ENCODE assay signal across 22 cellular contexts in genomic region chr1:14173598-14173997, GRCh38.
"Had no signal": no experiment of that assay in that cellular context is flagged by ENCODE, and none has a peak within 500 bp of the region (broad histone marks: within the 10 kb centered on the region; RNA-seq: fewer than 3 reads in every experiment).

No MANE protein-coding gene starts in this region.

- H3K27me3 ChIP-seq: colonic mucosa, esophagus squamous epithelium, gastrocnemius medialis, left lung had no signal

- H3K4me3 ChIP-seq: colonic mucosa, esophagus squamous epithelium, gastrocnemius medialis, heart right ventricle, left lung, lower lobe of right lung, mucosa of descending colon had no signal

- H3K27ac ChIP-seq: colonic mucosa, epithelial cell of prostate, esophagus squamous epithelium, gastrocnemius medialis, heart right ventricle, left lung, lower lobe of right lung had no signal

- H3K9me3 ChIP-seq: colonic mucosa, esophagus squamous epithelium, gastrocnemius medialis, lower lobe of right lung, mucosa of descending colon had no signal

- ATAC-seq: effector memory CD8-positive, alpha-beta T cell; esophagus mucosa; left cardiac atrium; left lung; lower lobe of right lung; mucosa of descending colon had no signal

- DNase-seq: colonic mucosa; cortex of kidney; effector CD8-positive, alpha-beta T cell; effector memory CD8-positive, alpha-beta T cell; endodermal cell; erythroblast; esophagus squamous epithelium; foreskin fibroblast; foreskin melanocyte; glutamatergic neuron; head of caudate nucleus; heart right ventricle; hippocampal formation; left cardiac atrium; left lung; lower lobe of right lung; mesenchymal stem cell; mucosa of descending colon; naive B cell had no signal

- H3K4me1 ChIP-seq: colonic mucosa, esophagus squamous epithelium, gastrocnemius medialis, heart right ventricle, left lung, lower lobe of right lung had no signal

- H3K36me3 ChIP-seq: colonic mucosa, esophagus squamous epithelium, gastrocnemius medialis, heart right ventricle, left lung, lower lobe of right lung had no signal
